ENCODE assay signal across 12 cellular contexts in genomic region chr18:33282709-33283333, GRCh38.
"Had no signal": no experiment of that assay in that cellular context is flagged by ENCODE, and none has a peak within 500 bp of the region (broad histone marks: within the 10 kb centered on the region; RNA-seq: fewer than 3 reads in every experiment).

No MANE protein-coding gene starts in this region.

- H3K4me3 ChIP-seq: breast epithelium, gastrocnemius medialis, right atrium auricular region had no signal

- H3K9me3 ChIP-seq: breast epithelium, gastrocnemius medialis, neutrophil, right atrium auricular region had no signal

- H3K27ac ChIP-seq: breast epithelium, gastrocnemius medialis, neutrophil, right atrium auricular region had no signal

- H3K36me3 ChIP-seq: breast epithelium, gastrocnemius medialis, neutrophil, right atrium auricular region had no signal

- H3K27me3 ChIP-seq: breast epithelium, gastrocnemius medialis, neutrophil, right atrium auricular region had no signal

- ATAC-seq: gastrocnemius medialis had no signal

- DNase-seq: activated CD4-positive, alpha-beta memory T cell treated with anti-CD3 and anti-CD28 coated beads for 36 hours; activated CD4-positive, CD25-positive, alpha-beta regulatory T cell treated with anti-CD3 and anti-CD28 coated beads, Interleukin-2, amount 50 U/mL, for 72 hours; activated effector memory CD4-positive, alpha-beta T cell treated with anti-CD3 and anti-CD28 coated beads, Interleukin-2, amount 50 U/mL, for 16 hours; activated naive CD8-positive, alpha-beta T cell treated with anti-CD3 and anti-CD28 coated beads for 36 hours; activated T-cell treated with anti-CD3 and anti-CD28 coated beads, Interleukin-2, amount 50 U/mL, for 4 hours; anterior cingulate cortex; gastrocnemius medialis; naive B cell; small intestine had no signal

- H3K4me1 ChIP-seq: breast epithelium, gastrocnemius medialis, right atrium auricular region had no signal
